ENCODE assay signal across 1 cellular context in genomic region chr9:123925161-123925560, GRCh38.
TF ChIP-seq lines count a peak whose summit lies in the region.

No MANE protein-coding gene starts in this region.

TF ChIP-seq in HCT116, 20 proteins besides CTCF, POLR2A, EP300 and RAD21 (continued from another document):
- no peak for TF ChIP-seq EGR1 (IDR thresholded peaks at IDR 0.05; ENCODE audit: low read depth)
- TF ChIP-seq SP1 (IDR thresholded peaks at IDR 0.05; ENCODE audit: low read depth), result peak; percentile 22; the same call in 1 of the 2 replicates
- no peak for TF ChIP-seq REST (IDR thresholded peaks at IDR 0.05; ENCODE audit: low read depth)
